Comparison of ENCODE assay signal across 9 cellular contexts in the genomic region with DNA sequence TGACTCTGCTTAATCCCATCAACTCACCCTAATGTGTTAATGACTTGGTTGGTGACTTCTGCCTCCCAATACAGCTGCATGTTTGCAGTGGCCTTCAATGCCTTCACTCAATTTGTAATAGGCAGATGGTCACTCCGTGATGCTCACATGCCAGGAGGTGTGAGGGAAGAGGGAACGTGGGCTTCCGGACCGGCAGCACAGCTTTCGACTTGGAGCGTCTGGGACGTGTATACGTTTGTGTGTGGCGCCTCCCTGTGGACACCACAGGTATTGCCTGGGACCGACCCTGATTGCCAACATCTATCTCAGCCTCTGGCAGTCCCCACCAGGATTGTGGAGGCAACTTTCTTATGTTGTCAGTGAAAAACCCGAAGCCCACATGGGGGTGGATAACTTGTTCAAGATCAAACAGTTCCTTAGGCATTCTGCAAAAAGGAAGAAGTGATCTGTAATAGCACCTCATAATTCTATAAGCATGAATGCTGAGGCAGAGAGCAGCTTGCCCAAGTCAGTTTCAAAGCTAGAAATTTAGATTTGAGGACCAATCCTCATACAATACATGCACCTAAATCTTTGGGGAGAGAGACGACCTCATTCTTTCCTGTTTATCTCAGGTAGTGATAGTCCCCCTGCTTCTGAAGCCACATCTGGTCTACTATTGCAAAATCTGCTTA.
DNase-seq lines count a peak whose midpoint lies in the region; ATAC-seq and FAIRE-seq lines count a peak whose summit lies in the region.
"Had no signal": no experiment of that assay in that cellular context is flagged by ENCODE, and none has a peak within 500 bp of the region (broad histone marks: within the 10 kb centered on the region; RNA-seq: fewer than 3 reads in every experiment).

No MANE protein-coding gene starts in this region.

- peak; percentile 58 for ATAC-seq in HG03159 (IDR thresholded peaks at IDR 0.05; ENCODE audit: unreplicated experiment)

- FAIRE-seq in urothelium cell line (lab: Jason Lieb, UNC), result peak; percentile 73
- FAIRE-seq: islet of Langerhans had no signal

- peak; percentile 23 for DNase-seq in NCI-H2107 (lab: John Stamatoyannopoulos, UW)
- DNase-seq in NCI-H2107 treated with DMSO at 0.1 percent for 48 hours (lab: John Stamatoyannopoulos, UW; ENCODE audit: unreplicated experiment), result no peak
- DNase-seq in NOMO-1 (lab: John Stamatoyannopoulos, UW; ENCODE audit: unreplicated experiment in 2 of 2), result peak; percentile 29 to 45
- DNase-seq in activated T-cell treated with anti-CD3 and anti-CD28 coated beads for 24 hours (ENCODE audit: low read depth), result peak; percentile 57
- DNase-seq in fibroblast of peridontal ligament (ENCODE audit: extremely low read depth), result peak; percentile 72
- peak in 51 of 56 donors; percentile 5 to 89 (median 48) for DNase-seq in nucleus accumbens (lab: John Stamatoyannopoulos, UW)
- peak; percentile 87 for DNase-seq in urothelium cell line (ENCODE audit: low spot score)
